Comparison of ENCODE assay signal across 9 cellular contexts in genomic region chr21:45972716-45973474, GRCh38. TPM values are rescaled to one million over a fixed set of nuclear protein-coding genes. Genes with fewer than 3 reads are reported as not detected.
DNase-seq lines count a peak whose midpoint lies in the region; ATAC-seq, FAIRE-seq and TF ChIP-seq lines count a peak whose summit lies in the region.
"Had no signal": no experiment of that assay in that cellular context is flagged by ENCODE, and none has a peak within 500 bp of the region (broad histone marks: within the 10 kb centered on the region; RNA-seq: fewer than 3 reads in every experiment).

No MANE protein-coding gene starts in this region.

- no peaks in the 10 kb centered on the region for H3K36me3 Mint-ChIP-seq in activated T-cell treated with anti-CD3 and anti-CD28 coated beads, Interleukin-2, amount 50 U/mL, for 72 hours (ENCODE audit: insufficient read depth in 2 of 2)
- H3K36me3 Mint-ChIP-seq: brain had no signal

- no peaks in the 10 kb centered on the region for H3K27me3 ChIP-seq in iPS DF 6.9 (ENCODE audit: control insufficient read depth, insufficient read depth, low read length)

- H3K27ac Mint-ChIP-seq in activated T-cell treated with anti-CD3 and anti-CD28 coated beads, Interleukin-2, amount 50 U/mL, for 72 hours: no peak overlapping the region

- H3K9me3 Mint-ChIP-seq in activated T-cell treated with anti-CD3 and anti-CD28 coated beads, Interleukin-2, amount 50 U/mL, for 72 hours: no peaks in the 10 kb centered on the region

- H3K36me3 ChIP-seq in iPS DF 6.9 (ENCODE audit: control insufficient read depth, insufficient read depth, low read length): no peaks in the 10 kb centered on the region

- H3K4me1 Mint-ChIP-seq in activated T-cell treated with anti-CD3 and anti-CD28 coated beads, Interleukin-2, amount 50 U/mL, for 72 hours (ENCODE audit: low read depth): peaks cover 20% of the 10 kb centered on the region

- WGBS in iPS DF 6.9 (ENCODE audit: insufficient coverage, insufficient read length): no CpG with 5 or more reads among the region's 58 CpGs

- peak overlapping the region; percentile 94 to 95 for H3K4me3 Mint-ChIP-seq in activated T-cell treated with anti-CD3 and anti-CD28 coated beads, Interleukin-2, amount 50 U/mL, for 72 hours

- peaks cover 17% of the 10 kb centered on the region for H3K27me3 Mint-ChIP-seq in activated T-cell treated with anti-CD3 and anti-CD28 coated beads, Interleukin-2, amount 50 U/mL, for 72 hours (ENCODE audit: low read depth)
- H3K27me3 Mint-ChIP-seq: brain had no signal

- peak; percentile 82 for DNase-seq in activated CD8-positive, alpha-beta memory T cell treated with anti-CD3 and anti-CD28 coated beads for 24 hours
- no peak for DNase-seq in activated CD8-positive, alpha-beta memory T cell treated with anti-CD3 and anti-CD28 coated beads, Interleukin-2, amount 50 U/mL, for 4 hours
- peak in 1 of 2 donors; percentile 33 for DNase-seq in activated T-cell treated with anti-CD3 and anti-CD28 coated beads, Interleukin-2, amount 50 U/mL, for 72 hours
- no peak for DNase-seq in iPS DF 6.9 (ENCODE audit: low read depth, low spot score)
- DNase-seq in GM12891 (ENCODE audit: insufficient read length, low spot score): no peak
- DNase-seq in G401 (ENCODE audit: low spot score): no peak

- no peak for FAIRE-seq in GM12891 (lab: Jason Lieb, UNC)

- TF ChIP-seq POLR2A in GM12891 (IDR thresholded peaks at IDR 0.05; ENCODE audit: low read depth, low read length): no peak

- no peak overlapping the region for H3K27ac ChIP-seq in iPS DF 6.9 (ENCODE audit: low read length)
- H3K27ac ChIP-seq in skin epidermis: peak overlapping the region; percentile 6 to 96 (median 87)

- H3K4me1 ChIP-seq in iPS DF 6.9 (ENCODE audit: control insufficient read depth, insufficient read depth, low read length): peaks cover 6% of the 10 kb centered on the region; the same call in 1 of the 2 replicates

- peak; percentile 26 to 29 for ATAC-seq in activated T-cell treated with anti-CD3 and anti-CD28 coated beads, Interleukin-2, amount 50 U/mL, for 72 hours (replicated peaks in 1 of 2)
- no peak for ATAC-seq in HG02571 (IDR thresholded peaks at IDR 0.05; ENCODE audit: unreplicated experiment)

- H3K9me3 ChIP-seq in iPS DF 6.9 (ENCODE audit: control insufficient read depth, insufficient read depth, low read length): no peaks in the 10 kb centered on the region

- H3K4me3 ChIP-seq in iPS DF 6.9 (ENCODE audit: low read length) (peak overlapping the region; percentile 53; the same call in 1 of the 2 replicates), skin epidermis (peak overlapping the region; percentile 24 to 47 (median 38))

- in situ Hi-C loops in G401 (cut with HindIII; ENCODE audit: low sequenced_read_pairs): no loop called here

TF ChIP-seq in GM12891, 5 proteins besides CTCF, POLR2A, EP300 and RAD21:
- TF ChIP-seq PAX5 (IDR thresholded peaks at IDR 0.05; ENCODE audit: insufficient read depth, low read length, severe bottlenecking) (no peak), SPI1 (IDR thresholded peaks at IDR 0.05; ENCODE audit: low read depth, low read length) (no peak), POLR2AphosphoS5 (IDR thresholded peaks at IDR 0.05; ENCODE audit: low read depth, low read length) (no peak), TAF1 (IDR thresholded peaks at IDR 0.05; ENCODE audit: low read depth, low read length) (no peak), POU2F2 (IDR thresholded peaks at IDR 0.05; ENCODE audit: low read depth, low read length) (no peak)

RNA-seq across cellular contexts. Expression of gene COL6A1, which starts 8.7 kb away (rescaled TPM):
- 1 to 10 TPM; 1.7 to 2.8 TPM for total RNA-seq in activated T-cell treated with anti-CD3 and anti-CD28 coated beads, Interleukin-2, amount 50 U/mL, for 72 hours
- 3.0 TPM for polyA plus RNA-seq in GM12891 (2012; ENCODE audit: low read depth, missing spikeins)
- 83.0 and 85.1 TPM in 2 replicates for total RNA-seq in G401 (2014; rRNA removed; shearing (Covaris generic))

Comparison
In these comparisons a context has a peak if more than half of its experiments do, and no peak if none do; other contexts are left out.
1. RNA of gene COL6A1, which starts 8.7 kb away (total RNA-seq): 83.0 to 85.1 TPM in G401; 1.7 to 2.8 TPM in activated T-cell treated with anti-CD3 and anti-CD28 coated beads, Interleukin-2, amount 50 U/mL, for 72 hours; every median in the first group is over 10 times any median in the second.